1 cellular context compared by ENCODE assay signal in the genomic region with DNA sequence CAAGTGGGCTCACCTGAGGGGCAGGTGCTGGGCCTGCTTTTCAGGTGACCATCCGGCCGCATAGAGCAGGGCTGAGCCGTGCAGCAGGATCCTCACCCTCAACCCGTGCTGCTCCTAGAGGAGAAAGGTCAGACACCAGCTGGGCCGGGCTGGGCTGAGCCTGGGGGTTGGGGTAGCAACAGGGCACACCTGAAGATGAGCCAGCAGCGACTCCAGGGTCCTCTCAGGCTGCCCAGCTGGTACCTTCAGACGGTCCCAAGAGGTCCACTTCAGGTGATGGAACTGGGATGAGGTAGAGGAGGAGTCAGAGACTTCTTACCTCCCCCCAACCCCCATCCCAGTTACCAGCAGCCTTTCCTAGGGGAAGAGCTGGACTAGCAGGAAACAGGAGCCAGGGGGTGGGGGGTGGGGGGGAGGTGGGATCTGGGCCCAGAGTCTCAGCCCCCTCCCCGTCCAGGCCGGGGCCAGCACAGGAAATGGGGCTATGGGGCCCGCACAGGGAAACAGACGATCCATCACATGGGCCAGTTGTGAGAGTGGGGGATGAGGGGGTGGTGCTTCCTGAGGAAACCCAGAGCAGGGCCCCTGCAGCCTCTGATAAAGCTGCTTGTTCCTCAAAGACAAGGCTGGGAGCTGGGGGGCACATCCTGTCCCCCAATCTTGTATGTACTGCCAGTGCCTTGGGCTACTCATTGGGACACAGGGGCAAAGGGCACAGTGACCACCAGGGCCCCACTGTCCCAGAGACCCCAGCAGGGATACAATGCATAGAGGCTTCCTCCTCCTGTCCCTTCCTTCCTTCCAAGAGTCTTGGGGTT.
A peak's percentile ranks its signal among the peaks of the same experiment; 100 is the strongest.
TF ChIP-seq lines count a peak whose summit lies in the region.

No MANE protein-coding gene starts in this region.

TF ChIP-seq in K562, 482 proteins besides CTCF, POLR2A, EP300 and RAD21 (continued from another document and continues in another):
- TF ChIP-seq ZNF407 (IDR thresholded peaks at IDR 0.05; ENCODE audit: low read depth) (no peak), RBM25 (IDR thresholded peaks at IDR 0.05; ENCODE audit: low read depth, low read length, severe bottlenecking) (no peak), DACH1 (IDR thresholded peaks at IDR 0.05; ENCODE audit: partially characterized antibody) (peak; percentile 13), TAF7 (tag; IDR thresholded peaks at IDR 0.05) (no peak), ZNF507 (tag; conservative IDR thresholded peaks at IDR 0.05) (no peak), USF2 (CRISPR knock-in tag; IDR thresholded peaks at IDR 0.05) (peak; percentile 47; the same call in 1 of the 2 replicates), ELF1 (tag; IDR thresholded peaks at IDR 0.05) (no peak), NCOA1 (IDR thresholded peaks at IDR 0.05; ENCODE audit: low read depth) (no peak), CREB5 (CRISPR knock-in tag; IDR thresholded peaks at IDR 0.05) (no peak), ZNF23 (CRISPR knock-in tag; IDR thresholded peaks at IDR 0.05) (no peak), PYGO2 (tag; IDR thresholded peaks at IDR 0.05) (no peak), ADNP (tag; IDR thresholded peaks at IDR 0.05) (no peak), CEBPZ (IDR thresholded peaks at IDR 0.05; ENCODE audit: borderline replicate concordance, low read depth, low read length) (no peak), XRCC5 (IDR thresholded peaks at IDR 0.05; ENCODE audit: low read depth, low read length) (no peak), ESRRA (IDR thresholded peaks at IDR 0.05; ENCODE audit: borderline replicate concordance, low read depth) (no peak), CBX8 (IDR thresholded peaks at IDR 0.05; ENCODE audit: borderline replicate concordance, extremely low read depth, low read depth, low read length, poor library complexity, severe bottlenecking) (no peak), KDM5B (IDR thresholded peaks at IDR 0.05; ENCODE audit: insufficient replicate concordance, low read depth, low read length) (no peak), ZNF740 (CRISPR knock-in tag; IDR thresholded peaks at IDR 0.05) (0 out of 2 replicates have a peak, but pooled peaks have one; percentile 36), ZNF740 (tag; IDR thresholded peaks at IDR 0.05) (peak in 1 of 2 experiments; percentile 57; a peak in 1 of 4 replicates), RNF219 (CRISPR knock-in tag; IDR thresholded peaks at IDR 0.05) (no peak), ATF3 (IDR thresholded peaks at IDR 0.05) (no peak), ATF3 (CRISPR knock-in tag; conservative IDR thresholded peaks at IDR 0.05) (no peak), TRIM24 (IDR thresholded peaks at IDR 0.05) (no peak), NFRKB (IDR thresholded peaks at IDR 0.05; ENCODE audit: low read depth) (no peak), THAP7 (CRISPR knock-in tag; IDR thresholded peaks at IDR 0.05) (no peak), ZNF274 (IDR thresholded peaks at IDR 0.05; ENCODE audit: borderline replicate concordance, low read depth, low read length) (no peak), NR2F6 (CRISPR knock-in tag; IDR thresholded peaks at IDR 0.05) (no peak), SAFB (IDR thresholded peaks at IDR 0.05; ENCODE audit: borderline replicate concordance, low read depth, low read length) (no peak)
- TF ChIP-seq, protein P1, sequence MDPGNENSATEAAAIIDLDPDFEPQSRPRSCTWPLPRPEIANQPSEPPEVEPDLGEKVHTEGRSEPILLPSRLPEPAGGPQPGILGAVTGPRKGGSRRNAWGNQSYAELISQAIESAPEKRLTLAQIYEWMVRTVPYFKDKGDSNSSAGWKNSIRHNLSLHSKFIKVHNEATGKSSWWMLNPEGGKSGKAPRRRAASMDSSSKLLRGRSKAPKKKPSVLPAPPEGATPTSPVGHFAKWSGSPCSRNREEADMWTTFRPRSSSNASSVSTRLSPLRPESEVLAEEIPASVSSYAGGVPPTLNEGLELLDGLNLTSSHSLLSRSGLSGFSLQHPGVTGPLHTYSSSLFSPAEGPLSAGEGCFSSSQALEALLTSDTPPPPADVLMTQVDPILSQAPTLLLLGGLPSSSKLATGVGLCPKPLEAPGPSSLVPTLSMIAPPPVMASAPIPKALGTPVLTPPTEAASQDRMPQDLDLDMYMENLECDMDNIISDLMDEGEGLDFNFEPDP (CRISPR knock-in tag; IDR thresholded peaks at IDR 0.05): no peak
